ENCODE assay signal across 8 cellular contexts in the genomic region with DNA sequence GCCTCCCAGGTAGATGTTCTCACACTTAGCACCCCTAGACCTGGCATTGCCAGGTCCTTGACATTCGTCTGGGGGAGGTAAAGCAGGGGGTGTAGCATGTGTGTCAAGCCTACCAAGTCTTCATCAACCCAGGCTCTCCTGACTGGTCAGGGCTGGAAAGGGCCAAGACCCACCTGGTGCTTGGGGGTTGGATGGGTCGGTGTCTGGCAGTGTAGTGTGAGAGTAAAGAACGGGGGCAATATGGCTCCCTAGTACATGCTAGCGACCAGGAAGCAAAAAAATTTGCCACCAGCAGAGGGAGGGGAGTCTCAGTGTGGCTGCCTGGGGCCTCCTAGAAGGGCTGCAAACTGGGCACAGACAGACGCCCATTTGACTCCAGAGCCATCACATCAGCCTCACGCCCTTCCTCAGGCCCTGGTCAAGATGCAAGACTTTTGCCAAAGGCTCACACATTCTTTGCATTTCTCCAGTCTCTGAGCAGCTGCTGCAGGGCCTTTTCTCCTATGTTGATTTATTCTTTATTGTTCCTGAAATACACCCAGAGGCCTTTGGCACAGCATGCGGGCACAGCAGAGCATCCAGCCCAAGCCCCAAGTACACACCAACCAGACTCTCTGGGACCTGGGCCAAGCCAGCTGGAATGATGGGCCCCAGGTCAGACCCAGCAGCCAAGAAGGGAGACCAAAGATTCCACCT. TPM values are rescaled to one million over a fixed set of nuclear protein-coding genes. Genes with fewer than 3 reads are reported as not detected.
DNase-seq lines count a peak whose midpoint lies in the region; ATAC-seq and TF ChIP-seq lines count a peak whose summit lies in the region.

No MANE protein-coding gene starts in this region.

- peak overlapping the region in 2 of 3 donors; percentile 77 to 78 for H3K9ac ChIP-seq in skeletal muscle tissue (ENCODE audit: low read depth in 1 of 3, low read length in 3 of 3)

- no peaks in the 10 kb centered on the region for H3K9me3 Mint-ChIP-seq in Caco-2 (ENCODE audit: unreplicated experiment)
- no peaks in the 10 kb centered on the region for H3K9me3 Mint-ChIP-seq in activated naive CD8-positive, alpha-beta T cell treated with anti-CD3 and anti-CD28 coated beads, Interleukin-2, amount 10 ng/mL, durations not matched to agents 7 days and 5 days

- POLR2A ChIA-PET in Caco-2 (lab: Charles Lee), result interaction anchor here (0.5 to 0.8 kb wide), 2 partner anchors 90 to 312 kb away, joined by 4 to 8 read pairs; no protein-coding TSS in a partner anchor
- POLR2A ChIA-PET in activated naive CD8-positive, alpha-beta T cell treated with anti-CD3 and anti-CD28 coated beads, Interleukin-2, amount 10 ng/mL, durations not matched to agents 7 days and 5 days (lab: Charles Lee), result interaction anchor here (0.9 to 12.6 kb wide), 5 partner anchors 8 to 72 kb away, joined by 5 to 286 read pairs (median 174); a partner anchor contains a TSS

- DNase-seq in Caco-2 (no peak), M059J (ENCODE audit: low read depth) (peak; percentile 97), left cardiac atrium (peak; percentile 76), NCI-H1930 (lab: John Stamatoyannopoulos, UW) (no peak)
- DNase-seq in activated naive CD8-positive, alpha-beta T cell treated with anti-CD3 and anti-CD28 coated beads, Interleukin-2, amount 10 ng/mL, durations not matched to agents 7 days and 5 days, result no peak

- H3K27ac ChIP-seq in skeletal muscle tissue (ENCODE audit: low read depth, low read length), result peak overlapping the region; percentile 89

- TF ChIP-seq CTCF in Caco-2 (IDR thresholded peaks at IDR 0.05; ENCODE audit: insufficient read depth in 1 of 2, low read depth in 1 of 2, low read length in 1 of 2, severe bottlenecking in 1 of 2, unreplicated experiment in 1 of 2), result peak; percentile 16 to 25

- H3K36me3 Mint-ChIP-seq in Caco-2 (ENCODE audit: insufficient read depth, unreplicated experiment), result peaks cover 33% of the 10 kb centered on the region
- peaks cover 11% of the 10 kb centered on the region for H3K36me3 Mint-ChIP-seq in activated naive CD8-positive, alpha-beta T cell treated with anti-CD3 and anti-CD28 coated beads, Interleukin-2, amount 10 ng/mL, durations not matched to agents 7 days and 5 days

- BruUV-seq in Caco-2 (replicated peaks; lab: Mats Ljungman, UMichigan), result no TSS peak

- intact Hi-C loops in Caco-2 (cut with micrococcal nuclease; ENCODE audit: unreplicated experiment), result no loop called here
- intact Hi-C loops in left cardiac atrium (cut with DNase I), result no loop called here

- H3K36me3 ChIP-seq in Caco-2 (ENCODE audit: control insufficient read depth, insufficient read depth, low read length) (no peaks in the 10 kb centered on the region), skeletal muscle tissue (ENCODE audit: control insufficient read depth in 3 of 3, insufficient read depth in 3 of 3, low read length in 3 of 3) (peaks cover 0 to 3% (median 0%) of the 10 kb centered on the region in 3 donors)

- no peaks in the 10 kb centered on the region for H3K9me3 ChIP-seq in Caco-2
- H3K9me3 ChIP-seq in skeletal muscle tissue (ENCODE audit: control insufficient read depth in 3 of 3, low read length in 3 of 3), result no peaks in the 10 kb centered on the region

- H3K4me1 ChIP-seq in Caco-2 (peaks cover 52% of the 10 kb centered on the region), skeletal muscle tissue (ENCODE audit: control insufficient read depth in 3 of 3, insufficient read depth in 3 of 3, low read length in 3 of 3) (peaks cover 91 to 95% (median 94%) of the 10 kb centered on the region in 3 donors)

- H3K4me3 ChIP-seq in Caco-2 (ENCODE audit: low read depth, low read length) (no peak overlapping the region), skeletal muscle tissue (ENCODE audit: low read length in 3 of 3) (peak overlapping the region in 2 of 3 donors; percentile 6 to 31)

- H3K27me3 Mint-ChIP-seq in Caco-2 (ENCODE audit: insufficient read depth, unreplicated experiment), result no peaks in the 10 kb centered on the region
- H3K27me3 Mint-ChIP-seq in activated naive CD8-positive, alpha-beta T cell treated with anti-CD3 and anti-CD28 coated beads, Interleukin-2, amount 10 ng/mL, durations not matched to agents 7 days and 5 days, result no peaks in the 10 kb centered on the region

- peaks cover 45% of the 10 kb centered on the region for H3K4me1 Mint-ChIP-seq in Caco-2 (ENCODE audit: low read depth, unreplicated experiment)
- H3K4me1 Mint-ChIP-seq in activated naive CD8-positive, alpha-beta T cell treated with anti-CD3 and anti-CD28 coated beads, Interleukin-2, amount 10 ng/mL, durations not matched to agents 7 days and 5 days, result peaks cover 95% of the 10 kb centered on the region

- CTCF ChIA-PET in Caco-2 (lab: Charles Lee), result no interaction called here

- H3K27ac Mint-ChIP-seq in Caco-2 (ENCODE audit: unreplicated experiment), result peak overlapping the region; percentile 74
- H3K27ac Mint-ChIP-seq in activated naive CD8-positive, alpha-beta T cell treated with anti-CD3 and anti-CD28 coated beads, Interleukin-2, amount 10 ng/mL, durations not matched to agents 7 days and 5 days, result peak overlapping the region; percentile 93

- no peaks in the 10 kb centered on the region for H3K27me3 ChIP-seq in Caco-2 (replicated peaks; ENCODE audit: control insufficient read depth, insufficient read depth, low read length)
- H3K27me3 ChIP-seq in skeletal muscle tissue (ENCODE audit: control insufficient read depth in 3 of 3, insufficient read depth in 3 of 3, low read length in 3 of 3), result no peaks in the 10 kb centered on the region

- ATAC-seq in activated naive CD8-positive, alpha-beta T cell treated with anti-CD3 and anti-CD28 coated beads, Interleukin-2, amount 10 ng/mL, durations not matched to agents 7 days and 5 days (ENCODE audit: low read depth), result peak; percentile 28
- ATAC-seq in left cardiac atrium, result peak; percentile 45 to 56
- ATAC-seq in HG03521 (IDR thresholded peaks at IDR 0.05; ENCODE audit: unreplicated experiment), result no peak
- no peak for ATAC-seq in GM18868 (IDR thresholded peaks at IDR 0.05; ENCODE audit: unreplicated experiment)

- H3K4me3 Mint-ChIP-seq in Caco-2 (ENCODE audit: unreplicated experiment), result no peak overlapping the region
- peak overlapping the region; percentile 86 for H3K4me3 Mint-ChIP-seq in activated naive CD8-positive, alpha-beta T cell treated with anti-CD3 and anti-CD28 coated beads, Interleukin-2, amount 10 ng/mL, durations not matched to agents 7 days and 5 days

RNA-seq across cellular contexts. Expression of a gene that starts 38.3 kb away (rescaled TPM):
- total RNA-seq in Caco-2 (2022) (33.2 and 38.8 TPM in 2 replicates), left cardiac atrium (10 to 100 TPM; 25.9 to 29.6 TPM), skeletal muscle tissue (15.1 TPM)
- 8.6 and 16.8 TPM in 2 replicates for total RNA-seq in M059J (2014; rRNA removed; shearing (Covaris generic))
- 10 to 100 TPM; 32.1 to 34.9 TPM for total RNA-seq in activated naive CD8-positive, alpha-beta T cell treated with anti-CD3 and anti-CD28 coated beads, Interleukin-2, amount 10 ng/mL, durations not matched to agents 7 days and 5 days

Comparison
In these comparisons a context has a peak if more than half of its experiments do, and no peak if none do; other contexts are left out.
1. DNase-seq: peak in M059J (single experiment) and left cardiac atrium (single experiment); none in Caco-2 (0 of 2), activated naive CD8-positive, alpha-beta T cell treated with anti-CD3 and anti-CD28 coated beads, Interleukin-2, amount 10 ng/mL, durations not matched to agents 7 days and 5 days (single experiment) and NCI-H1930 (0 of 2).
2. ATAC-seq: peak in activated naive CD8-positive, alpha-beta T cell treated with anti-CD3 and anti-CD28 coated beads, Interleukin-2, amount 10 ng/mL, durations not matched to agents 7 days and 5 days (single experiment) and left cardiac atrium (2 of 2); none in HG03521 (single experiment) and GM18868 (single experiment).